13 cellular contexts compared by ENCODE assay signal in genomic region chr5:61623401-61624069, GRCh38.
DNase-seq lines count a peak whose midpoint lies in the region; ATAC-seq and TF ChIP-seq lines count a peak whose summit lies in the region.
"Had no signal": no experiment of that assay in that cellular context is flagged by ENCODE, and none has a peak within 500 bp of the region (broad histone marks: within the 10 kb centered on the region; RNA-seq: fewer than 3 reads in every experiment).

No MANE protein-coding gene starts in this region.

- H3K27me3 ChIP-seq in RWPE2 (ENCODE audit: insufficient read depth, poor library complexity, severe bottlenecking), result no peaks in the 10 kb centered on the region
- peaks cover 26% of the 10 kb centered on the region for H3K27me3 ChIP-seq in CD4-positive, alpha-beta T cell (ENCODE audit: control insufficient read depth, insufficient read depth, low read length)
- peaks cover 5% of the 10 kb centered on the region for H3K27me3 ChIP-seq in CD8-positive, alpha-beta T cell (ENCODE audit: insufficient read depth, low read length)

- no peak overlapping the region for H3K27ac Mint-ChIP-seq in CD4-positive, alpha-beta T cell
- H3K27ac Mint-ChIP-seq in CD8-positive, alpha-beta T cell, result no peak overlapping the region
- H3K27ac Mint-ChIP-seq: activated B cell treated with CpG ODN at 0.5 μM for 24 hours; activated naive CD8-positive, alpha-beta T cell treated with anti-CD3 and anti-CD28 coated beads, Interleukin-2, amount 50 U/mL, for 24 hours; IgD-negative memory B cell had no signal

- CTCF ChIA-PET in CD4-positive, alpha-beta T cell (lab: Charles Lee), result no interaction called here
- CTCF ChIA-PET in CD8-positive, alpha-beta T cell (lab: Charles Lee), result no interaction called here

- POLR2A ChIA-PET in CD4-positive, alpha-beta T cell (lab: Charles Lee), result no interaction called here
- POLR2A ChIA-PET in CD8-positive, alpha-beta T cell (lab: Charles Lee), result no interaction called here

- H3K36me3 ChIP-seq in RWPE2 (ENCODE audit: low read depth), result no peaks in the 10 kb centered on the region
- H3K36me3 ChIP-seq in CD8-positive, alpha-beta T cell (ENCODE audit: insufficient read depth, low read length), result no peaks in the 10 kb centered on the region
- H3K36me3 ChIP-seq: neutrophil had no signal

- no peak overlapping the region for H3K4me3 Mint-ChIP-seq in CD4-positive, alpha-beta T cell
- H3K4me3 Mint-ChIP-seq in CD8-positive, alpha-beta T cell, result no peak overlapping the region
- H3K4me3 Mint-ChIP-seq: activated B cell treated with CpG ODN at 0.5 μM for 24 hours; activated naive CD8-positive, alpha-beta T cell treated with anti-CD3 and anti-CD28 coated beads, Interleukin-2, amount 50 U/mL, for 24 hours had no signal

- no peaks in the 10 kb centered on the region for H3K9me3 Mint-ChIP-seq in CD4-positive, alpha-beta T cell
- no peaks in the 10 kb centered on the region for H3K9me3 Mint-ChIP-seq in CD8-positive, alpha-beta T cell
- H3K9me3 Mint-ChIP-seq: activated B cell treated with CpG ODN at 0.5 μM for 24 hours; activated naive CD8-positive, alpha-beta T cell treated with anti-CD3 and anti-CD28 coated beads, Interleukin-2, amount 50 U/mL, for 24 hours; IgD-negative memory B cell had no signal

- peaks cover 62% of the 10 kb centered on the region for H3K27me3 Mint-ChIP-seq in CD4-positive, alpha-beta T cell
- peaks cover 25% of the 10 kb centered on the region for H3K27me3 Mint-ChIP-seq in CD8-positive, alpha-beta T cell (ENCODE audit: low read depth)

- TF ChIP-seq CTCF in RWPE2 (IDR thresholded peaks at IDR 0.05; ENCODE audit: poor library complexity, severe bottlenecking) (peak; percentile 12), fibroblast of pulmonary artery (IDR thresholded peaks at IDR 0.05; ENCODE audit: low read length, missing control alignments) (peak; percentile 34)
- TF ChIP-seq CTCF in CD4-positive, alpha-beta T cell (IDR thresholded peaks at IDR 0.05), result no peak
- TF ChIP-seq CTCF in CD8-positive, alpha-beta T cell (IDR thresholded peaks at IDR 0.05), result no peak

- ATAC-seq in RWPE2 (ENCODE audit: low read depth), result no peak
- ATAC-seq in CD4-positive, alpha-beta T cell (ENCODE audit: poor library complexity), result no peak
- ATAC-seq in CD8-positive, alpha-beta T cell, result no peak
- ATAC-seq in HG02642 (IDR thresholded peaks at IDR 0.05; ENCODE audit: poor library complexity, unreplicated experiment), result no peak
- ATAC-seq: activated naive CD8-positive, alpha-beta T cell treated with anti-CD3 and anti-CD28 coated beads, Interleukin-2, amount 50 U/mL, for 24 hours had no signal

- H3K4me1 Mint-ChIP-seq in CD4-positive, alpha-beta T cell (ENCODE audit: low read depth), result peaks cover 11% of the 10 kb centered on the region
- H3K4me1 Mint-ChIP-seq in CD8-positive, alpha-beta T cell (ENCODE audit: low read depth), result peaks cover 13% of the 10 kb centered on the region

- H3K27ac ChIP-seq in RWPE2 (ENCODE audit: poor library complexity, severe bottlenecking), result no peak overlapping the region
- H3K27ac ChIP-seq in substantia nigra (ENCODE audit: low read depth, low read length, poor library complexity, severe bottlenecking), result peak overlapping the region; percentile 97
- no peak overlapping the region for H3K27ac ChIP-seq in CD4-positive, alpha-beta T cell (ENCODE audit: low read depth, low read length)
- no peak overlapping the region for H3K27ac ChIP-seq in CD8-positive, alpha-beta T cell (ENCODE audit: low read depth, low read length)
- H3K27ac ChIP-seq: neutrophil had no signal

- no peaks in the 10 kb centered on the region for H3K9me3 ChIP-seq in RWPE2 (ENCODE audit: severe bottlenecking)
- no peaks in the 10 kb centered on the region for H3K9me3 ChIP-seq in CD4-positive, alpha-beta T cell (ENCODE audit: control insufficient read depth, low read length)
- no peaks in the 10 kb centered on the region for H3K9me3 ChIP-seq in CD8-positive, alpha-beta T cell (ENCODE audit: low read length)
- H3K9me3 ChIP-seq: neutrophil had no signal

- DNase-seq in NOMO-1 treated with DMSO at 0.1 percent for 48 hours (lab: John Stamatoyannopoulos, UW; ENCODE audit: unreplicated experiment) (peak; percentile 6), NOMO-1 (lab: John Stamatoyannopoulos, UW; ENCODE audit: unreplicated experiment in 2 of 2) (no peak), RWPE2 (ENCODE audit: low spot score) (no peak), fibroblast of pulmonary artery (ENCODE audit: low read depth) (no peak), substantia nigra (lab: John Stamatoyannopoulos, UW) (peak in 12 of 49 donors; percentile 13 to 60 (median 26))
- DNase-seq in CD4-positive, alpha-beta T cell, result no peak
- DNase-seq in CD8-positive, alpha-beta T cell, result no peak
- DNase-seq: activated B cell treated with CpG ODN at 0.5 μM for 24 hours; activated naive CD8-positive, alpha-beta T cell treated with anti-CD3 and anti-CD28 coated beads, Interleukin-2, amount 50 U/mL, for 24 hours; AML-193 had no signal

- H3K36me3 Mint-ChIP-seq in CD4-positive, alpha-beta T cell (ENCODE audit: low read depth), result no peaks in the 10 kb centered on the region
- no peaks in the 10 kb centered on the region for H3K36me3 Mint-ChIP-seq in CD8-positive, alpha-beta T cell
- H3K36me3 Mint-ChIP-seq: IgD-negative memory B cell had no signal

- no peaks in the 10 kb centered on the region for H3K4me1 ChIP-seq in RWPE2 (ENCODE audit: insufficient read depth, poor library complexity, severe bottlenecking)
- H3K4me1 ChIP-seq in CD8-positive, alpha-beta T cell (ENCODE audit: insufficient read depth, low read length), result no peaks in the 10 kb centered on the region

- intact Hi-C loops in CD4-positive, alpha-beta T cell (cut with DNase I, micrococcal nuclease), result no loop called here
- intact Hi-C loops in CD8-positive, alpha-beta T cell (cut with DNase I, micrococcal nuclease), result no loop called here

- H3K4me3 ChIP-seq in RWPE2 (ENCODE audit: severe bottlenecking) (no peak overlapping the region), fibroblast of pulmonary artery (replicated peaks; ENCODE audit: low read depth, low read length) (no peak overlapping the region)
- no peak overlapping the region for H3K4me3 ChIP-seq in CD8-positive, alpha-beta T cell (ENCODE audit: low read depth, low read length)

Comparison
In these comparisons a context has a peak if more than half of its experiments do, and no peak if none do; other contexts are left out.
1. CTCF ChIP-seq: peak in RWPE2 (single experiment) and fibroblast of pulmonary artery (single experiment); none in CD4-positive, alpha-beta T cell (single experiment) and CD8-positive, alpha-beta T cell (single experiment).